1 cellular context compared by ENCODE assay signal in the genomic region with DNA sequence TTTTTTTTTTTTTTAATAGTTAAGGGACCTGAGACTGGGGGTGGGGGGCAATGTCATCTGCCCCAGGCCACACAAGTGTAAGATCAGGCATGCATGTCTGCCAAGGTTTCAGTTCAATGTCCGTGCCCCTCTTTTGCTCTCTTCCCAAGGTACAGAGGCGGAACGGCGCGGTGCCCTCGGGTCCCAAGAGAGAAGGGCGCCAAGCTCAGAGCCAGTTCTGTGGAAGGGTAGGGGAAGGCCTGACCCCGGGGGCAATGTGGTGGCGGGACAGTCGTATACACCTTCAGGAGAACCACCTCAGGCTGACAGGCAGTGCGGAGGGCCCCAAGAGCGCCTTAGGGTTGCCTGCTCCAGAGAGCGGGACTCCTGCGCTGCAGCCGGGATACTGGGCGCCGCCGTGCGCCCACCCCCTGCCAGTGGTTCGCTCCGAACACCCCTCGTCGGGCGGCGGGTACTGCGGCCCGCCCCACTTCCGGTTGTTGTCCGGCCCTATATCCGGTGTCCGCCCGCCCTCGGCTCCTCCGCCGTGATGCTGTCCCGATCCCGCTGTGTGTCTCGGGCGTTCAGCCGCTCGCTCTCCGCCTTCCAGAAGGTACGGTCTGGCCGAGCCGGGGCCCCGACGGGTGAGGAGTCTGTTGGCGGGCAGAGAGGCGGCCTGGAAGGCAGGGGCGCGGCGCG.
TF ChIP-seq lines count a peak whose summit lies in the region.

A gene (plus strand): TSS at position 492 of the 678 bp plus-strand sequence. CDS start 38 bp downstream, at position 530.

TF ChIP-seq in K562, 482 proteins besides CTCF, POLR2A, EP300 and RAD21 (continued from another document and continues in another):
- TF ChIP-seq, protein P1, sequence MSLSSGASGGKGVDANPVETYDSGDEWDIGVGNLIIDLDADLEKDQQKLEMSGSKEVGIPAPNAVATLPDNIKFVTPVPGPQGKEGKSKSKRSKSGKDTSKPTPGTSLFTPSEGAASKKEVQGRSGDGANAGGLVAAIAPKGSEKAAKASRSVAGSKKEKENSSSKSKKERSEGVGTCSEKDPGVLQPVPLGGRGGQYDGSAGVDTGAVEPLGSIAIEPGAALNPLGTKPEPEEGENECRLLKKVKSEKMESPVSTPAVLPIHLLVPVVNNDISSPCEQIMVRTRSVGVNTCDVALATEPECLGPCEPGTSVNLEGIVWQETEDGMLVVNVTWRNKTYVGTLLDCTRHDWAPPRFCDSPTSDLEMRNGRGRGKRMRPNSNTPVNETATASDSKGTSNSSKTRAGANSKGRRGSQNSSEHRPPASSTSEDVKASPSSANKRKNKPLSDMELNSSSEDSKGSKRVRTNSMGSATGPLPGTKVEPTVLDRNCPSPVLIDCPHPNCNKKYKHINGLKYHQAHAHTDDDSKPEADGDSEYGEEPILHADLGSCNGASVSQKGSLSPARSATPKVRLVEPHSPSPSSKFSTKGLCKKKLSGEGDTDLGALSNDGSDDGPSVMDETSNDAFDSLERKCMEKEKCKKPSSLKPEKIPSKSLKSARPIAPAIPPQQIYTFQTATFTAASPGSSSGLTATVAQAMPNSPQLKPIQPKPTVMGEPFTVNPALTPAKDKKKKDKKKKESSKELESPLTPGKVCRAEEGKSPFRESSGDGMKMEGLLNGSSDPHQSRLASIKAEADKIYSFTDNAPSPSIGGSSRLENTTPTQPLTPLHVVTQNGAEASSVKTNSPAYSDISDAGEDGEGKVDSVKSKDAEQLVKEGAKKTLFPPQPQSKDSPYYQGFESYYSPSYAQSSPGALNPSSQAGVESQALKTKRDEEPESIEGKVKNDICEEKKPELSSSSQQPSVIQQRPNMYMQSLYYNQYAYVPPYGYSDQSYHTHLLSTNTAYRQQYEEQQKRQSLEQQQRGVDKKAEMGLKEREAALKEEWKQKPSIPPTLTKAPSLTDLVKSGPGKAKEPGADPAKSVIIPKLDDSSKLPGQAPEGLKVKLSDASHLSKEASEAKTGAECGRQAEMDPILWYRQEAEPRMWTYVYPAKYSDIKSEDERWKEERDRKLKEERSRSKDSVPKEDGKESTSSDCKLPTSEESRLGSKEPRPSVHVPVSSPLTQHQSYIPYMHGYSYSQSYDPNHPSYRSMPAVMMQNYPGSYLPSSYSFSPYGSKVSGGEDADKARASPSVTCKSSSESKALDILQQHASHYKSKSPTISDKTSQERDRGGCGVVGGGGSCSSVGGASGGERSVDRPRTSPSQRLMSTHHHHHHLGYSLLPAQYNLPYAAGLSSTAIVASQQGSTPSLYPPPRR (CRISPR knock-in tag; IDR thresholded peaks at IDR 0.05; ENCODE audit: borderline replicate concordance), result no peak
- TF ChIP-seq MAFK (IDR thresholded peaks at IDR 0.05; ENCODE audit: low read length), result no peak
- TF ChIP-seq BMI1 (IDR thresholded peaks at IDR 0.05; ENCODE audit: low read length), result no peak
- no peak for TF ChIP-seq HDAC3 (IDR thresholded peaks at IDR 0.05; ENCODE audit: borderline replicate concordance, partially characterized antibody)
- TF ChIP-seq, protein P2, sequence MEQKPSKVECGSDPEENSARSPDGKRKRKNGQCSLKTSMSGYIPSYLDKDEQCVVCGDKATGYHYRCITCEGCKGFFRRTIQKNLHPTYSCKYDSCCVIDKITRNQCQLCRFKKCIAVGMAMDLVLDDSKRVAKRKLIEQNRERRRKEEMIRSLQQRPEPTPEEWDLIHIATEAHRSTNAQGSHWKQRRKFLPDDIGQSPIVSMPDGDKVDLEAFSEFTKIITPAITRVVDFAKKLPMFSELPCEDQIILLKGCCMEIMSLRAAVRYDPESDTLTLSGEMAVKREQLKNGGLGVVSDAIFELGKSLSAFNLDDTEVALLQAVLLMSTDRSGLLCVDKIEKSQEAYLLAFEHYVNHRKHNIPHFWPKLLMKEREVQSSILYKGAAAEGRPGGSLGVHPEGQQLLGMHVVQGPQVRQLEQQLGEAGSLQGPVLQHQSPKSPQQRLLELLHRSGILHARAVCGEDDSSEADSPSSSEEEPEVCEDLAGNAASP (IDR thresholded peaks at IDR 0.05), result no peak
- peak; percentile 26; the same call in 1 of the 2 replicates for TF ChIP-seq SP1 (CRISPR knock-in tag; IDR thresholded peaks at IDR 0.05)
- no peak for TF ChIP-seq NFE2 (IDR thresholded peaks at IDR 0.05; ENCODE audit: low read depth)
- no peak for TF ChIP-seq SPI1 (IDR thresholded peaks at IDR 0.05; ENCODE audit: borderline replicate concordance, low read depth, low read length)
- TF ChIP-seq, protein P3, sequence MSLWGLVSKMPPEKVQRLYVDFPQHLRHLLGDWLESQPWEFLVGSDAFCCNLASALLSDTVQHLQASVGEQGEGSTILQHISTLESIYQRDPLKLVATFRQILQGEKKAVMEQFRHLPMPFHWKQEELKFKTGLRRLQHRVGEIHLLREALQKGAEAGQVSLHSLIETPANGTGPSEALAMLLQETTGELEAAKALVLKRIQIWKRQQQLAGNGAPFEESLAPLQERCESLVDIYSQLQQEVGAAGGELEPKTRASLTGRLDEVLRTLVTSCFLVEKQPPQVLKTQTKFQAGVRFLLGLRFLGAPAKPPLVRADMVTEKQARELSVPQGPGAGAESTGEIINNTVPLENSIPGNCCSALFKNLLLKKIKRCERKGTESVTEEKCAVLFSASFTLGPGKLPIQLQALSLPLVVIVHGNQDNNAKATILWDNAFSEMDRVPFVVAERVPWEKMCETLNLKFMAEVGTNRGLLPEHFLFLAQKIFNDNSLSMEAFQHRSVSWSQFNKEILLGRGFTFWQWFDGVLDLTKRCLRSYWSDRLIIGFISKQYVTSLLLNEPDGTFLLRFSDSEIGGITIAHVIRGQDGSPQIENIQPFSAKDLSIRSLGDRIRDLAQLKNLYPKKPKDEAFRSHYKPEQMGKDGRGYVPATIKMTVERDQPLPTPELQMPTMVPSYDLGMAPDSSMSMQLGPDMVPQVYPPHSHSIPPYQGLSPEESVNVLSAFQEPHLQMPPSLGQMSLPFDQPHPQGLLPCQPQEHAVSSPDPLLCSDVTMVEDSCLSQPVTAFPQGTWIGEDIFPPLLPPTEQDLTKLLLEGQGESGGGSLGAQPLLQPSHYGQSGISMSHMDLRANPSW (CRISPR knock-in tag; IDR thresholded peaks at IDR 0.05), result no peak
- no peak for TF ChIP-seq GTF2A2 (tag; IDR thresholded peaks at IDR 0.05)
- no peak for TF ChIP-seq PHB2 (IDR thresholded peaks at IDR 0.05; ENCODE audit: low read depth)
- TF ChIP-seq, protein P4, sequence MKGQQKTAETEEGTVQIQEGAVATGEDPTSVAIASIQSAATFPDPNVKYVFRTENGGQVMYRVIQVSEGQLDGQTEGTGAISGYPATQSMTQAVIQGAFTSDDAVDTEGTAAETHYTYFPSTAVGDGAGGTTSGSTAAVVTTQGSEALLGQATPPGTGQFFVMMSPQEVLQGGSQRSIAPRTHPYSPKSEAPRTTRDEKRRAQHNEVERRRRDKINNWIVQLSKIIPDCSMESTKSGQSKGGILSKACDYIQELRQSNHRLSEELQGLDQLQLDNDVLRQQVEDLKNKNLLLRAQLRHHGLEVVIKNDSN (CRISPR knock-in tag; IDR thresholded peaks at IDR 0.05), result no peak
- no peak for TF ChIP-seq CBX5 (IDR thresholded peaks at IDR 0.05; ENCODE audit: borderline replicate concordance, low read depth)
- TF ChIP-seq HDAC2 (IDR thresholded peaks at IDR 0.05), result 0 out of 2 replicates have a peak, but pooled peaks have one; percentile 48
- no peak for TF ChIP-seq ZNF311 (CRISPR knock-in tag; IDR thresholded peaks at IDR 0.05)
- TF ChIP-seq ZNF79 (CRISPR knock-in tag; IDR thresholded peaks at IDR 0.05; ENCODE audit: low read depth), result no peak
- no peak for TF ChIP-seq OTX1 (CRISPR knock-in tag; IDR thresholded peaks at IDR 0.05)
- TF ChIP-seq NCOR1 (IDR thresholded peaks at IDR 0.05), result 0 out of 2 replicates have a peak, but pooled peaks have one; percentile 5
- TF ChIP-seq, protein P5, sequence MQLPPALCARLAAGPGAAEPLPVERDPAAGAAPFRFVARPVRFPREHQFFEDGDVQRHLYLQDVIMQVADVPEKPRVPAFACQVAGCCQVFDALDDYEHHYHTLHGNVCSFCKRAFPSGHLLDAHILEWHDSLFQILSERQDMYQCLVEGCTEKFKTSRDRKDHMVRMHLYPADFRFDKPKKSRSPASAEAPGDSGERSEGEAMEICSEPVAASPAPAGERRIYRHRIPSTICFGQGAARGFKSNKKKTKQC (CRISPR knock-in tag; IDR thresholded peaks at IDR 0.05), result no peak
- no peak for TF ChIP-seq DACH1 (IDR thresholded peaks at IDR 0.05; ENCODE audit: partially characterized antibody)
- TF ChIP-seq, protein P6, sequence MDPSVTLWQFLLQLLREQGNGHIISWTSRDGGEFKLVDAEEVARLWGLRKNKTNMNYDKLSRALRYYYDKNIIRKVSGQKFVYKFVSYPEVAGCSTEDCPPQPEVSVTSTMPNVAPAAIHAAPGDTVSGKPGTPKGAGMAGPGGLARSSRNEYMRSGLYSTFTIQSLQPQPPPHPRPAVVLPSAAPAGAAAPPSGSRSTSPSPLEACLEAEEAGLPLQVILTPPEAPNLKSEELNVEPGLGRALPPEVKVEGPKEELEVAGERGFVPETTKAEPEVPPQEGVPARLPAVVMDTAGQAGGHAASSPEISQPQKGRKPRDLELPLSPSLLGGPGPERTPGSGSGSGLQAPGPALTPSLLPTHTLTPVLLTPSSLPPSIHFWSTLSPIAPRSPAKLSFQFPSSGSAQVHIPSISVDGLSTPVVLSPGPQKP (CRISPR knock-in tag; IDR thresholded peaks at IDR 0.05), result no peak
- TF ChIP-seq SMC3 (conservative IDR thresholded peaks at IDR 0.05; ENCODE audit: insufficient read depth, low read depth, low read length), result no peak
- TF ChIP-seq ZBTB1 (CRISPR knock-in tag; IDR thresholded peaks at IDR 0.05; ENCODE audit: borderline replicate concordance, low read depth), result 0 out of 2 replicates have a peak, but pooled peaks have one; percentile 60
- TF ChIP-seq LARP7 (IDR thresholded peaks at IDR 0.05), result no peak
- TF ChIP-seq ZNF212 (CRISPR knock-in tag; IDR thresholded peaks at IDR 0.05), result no peak
- TF ChIP-seq ZNF232 (CRISPR knock-in tag; IDR thresholded peaks at IDR 0.05), result no peak
- TF ChIP-seq NONO (IDR thresholded peaks at IDR 0.05; ENCODE audit: low read depth in 2 of 2, low read length in 1 of 2), result peak in 1 of 2 experiments; percentile 98; a peak in 2 of 4 replicates
- no peak for TF ChIP-seq ZNF586 (CRISPR knock-in tag; conservative IDR thresholded peaks at IDR 0.05)
- TF ChIP-seq BRD4 (IDR thresholded peaks at IDR 0.05), result no peak
- TF ChIP-seq, protein P7, sequence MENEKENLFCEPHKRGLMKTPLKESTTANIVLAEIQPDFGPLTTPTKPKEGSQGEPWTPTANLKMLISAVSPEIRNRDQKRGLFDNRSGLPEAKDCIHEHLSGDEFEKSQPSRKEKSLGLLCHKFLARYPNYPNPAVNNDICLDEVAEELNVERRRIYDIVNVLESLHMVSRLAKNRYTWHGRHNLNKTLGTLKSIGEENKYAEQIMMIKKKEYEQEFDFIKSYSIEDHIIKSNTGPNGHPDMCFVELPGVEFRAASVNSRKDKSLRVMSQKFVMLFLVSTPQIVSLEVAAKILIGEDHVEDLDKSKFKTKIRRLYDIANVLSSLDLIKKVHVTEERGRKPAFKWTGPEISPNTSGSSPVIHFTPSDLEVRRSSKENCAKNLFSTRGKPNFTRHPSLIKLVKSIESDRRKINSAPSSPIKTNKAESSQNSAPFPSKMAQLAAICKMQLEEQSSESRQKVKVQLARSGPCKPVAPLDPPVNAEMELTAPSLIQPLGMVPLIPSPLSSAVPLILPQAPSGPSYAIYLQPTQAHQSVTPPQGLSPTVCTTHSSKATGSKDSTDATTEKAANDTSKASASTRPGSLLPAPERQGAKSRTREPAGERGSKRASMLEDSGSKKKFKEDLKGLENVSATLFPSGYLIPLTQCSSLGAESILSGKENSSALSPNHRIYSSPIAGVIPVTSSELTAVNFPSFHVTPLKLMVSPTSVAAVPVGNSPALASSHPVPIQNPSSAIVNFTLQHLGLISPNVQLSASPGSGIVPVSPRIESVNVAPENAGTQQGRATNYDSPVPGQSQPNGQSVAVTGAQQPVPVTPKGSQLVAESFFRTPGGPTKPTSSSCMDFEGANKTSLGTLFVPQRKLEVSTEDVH (IDR thresholded peaks at IDR 0.05; ENCODE audit: low read depth, partially characterized antibody), result no peak
- no peak for TF ChIP-seq ZNF384 (IDR thresholded peaks at IDR 0.05; ENCODE audit: low read depth, low read length)
- TF ChIP-seq HNRNPH1 (optimal IDR thresholded peaks at IDR 0.05; ENCODE audit: low read depth, low read length), result no peak
- TF ChIP-seq, protein P8, sequence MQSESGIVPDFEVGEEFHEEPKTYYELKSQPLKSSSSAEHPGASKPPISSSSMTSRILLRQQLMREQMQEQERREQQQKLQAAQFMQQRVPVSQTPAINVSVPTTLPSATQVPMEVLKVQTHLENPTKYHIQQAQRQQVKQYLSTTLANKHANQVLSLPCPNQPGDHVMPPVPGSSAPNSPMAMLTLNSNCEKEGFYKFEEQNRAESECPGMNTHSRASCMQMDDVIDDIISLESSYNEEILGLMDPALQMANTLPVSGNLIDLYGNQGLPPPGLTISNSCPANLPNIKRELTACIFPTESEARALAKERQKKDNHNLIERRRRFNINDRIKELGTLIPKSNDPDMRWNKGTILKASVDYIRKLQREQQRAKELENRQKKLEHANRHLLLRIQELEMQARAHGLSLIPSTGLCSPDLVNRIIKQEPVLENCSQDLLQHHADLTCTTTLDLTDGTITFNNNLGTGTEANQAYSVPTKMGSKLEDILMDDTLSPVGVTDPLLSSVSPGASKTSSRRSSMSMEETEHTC (IDR thresholded peaks at IDR 0.05), result no peak
- TF ChIP-seq, protein P9, sequence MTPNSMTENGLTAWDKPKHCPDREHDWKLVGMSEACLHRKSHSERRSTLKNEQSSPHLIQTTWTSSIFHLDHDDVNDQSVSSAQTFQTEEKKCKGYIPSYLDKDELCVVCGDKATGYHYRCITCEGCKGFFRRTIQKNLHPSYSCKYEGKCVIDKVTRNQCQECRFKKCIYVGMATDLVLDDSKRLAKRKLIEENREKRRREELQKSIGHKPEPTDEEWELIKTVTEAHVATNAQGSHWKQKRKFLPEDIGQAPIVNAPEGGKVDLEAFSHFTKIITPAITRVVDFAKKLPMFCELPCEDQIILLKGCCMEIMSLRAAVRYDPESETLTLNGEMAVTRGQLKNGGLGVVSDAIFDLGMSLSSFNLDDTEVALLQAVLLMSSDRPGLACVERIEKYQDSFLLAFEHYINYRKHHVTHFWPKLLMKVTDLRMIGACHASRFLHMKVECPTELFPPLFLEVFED (CRISPR knock-in tag; conservative IDR thresholded peaks at IDR 0.05), result no peak
- TF ChIP-seq KLF13 (tag; IDR thresholded peaks at IDR 0.05; ENCODE audit: borderline replicate concordance, low read depth), result no peak
- TF ChIP-seq HDAC1 (IDR thresholded peaks at IDR 0.05), result no peak
- no peak for TF ChIP-seq ZFP36 (IDR thresholded peaks at IDR 0.05; ENCODE audit: low read depth, low read length, partially characterized antibody)
- no peak for TF ChIP-seq POLR2AphosphoS2 (IDR thresholded peaks at IDR 0.05; ENCODE audit: low read length)
- TF ChIP-seq, protein P10, sequence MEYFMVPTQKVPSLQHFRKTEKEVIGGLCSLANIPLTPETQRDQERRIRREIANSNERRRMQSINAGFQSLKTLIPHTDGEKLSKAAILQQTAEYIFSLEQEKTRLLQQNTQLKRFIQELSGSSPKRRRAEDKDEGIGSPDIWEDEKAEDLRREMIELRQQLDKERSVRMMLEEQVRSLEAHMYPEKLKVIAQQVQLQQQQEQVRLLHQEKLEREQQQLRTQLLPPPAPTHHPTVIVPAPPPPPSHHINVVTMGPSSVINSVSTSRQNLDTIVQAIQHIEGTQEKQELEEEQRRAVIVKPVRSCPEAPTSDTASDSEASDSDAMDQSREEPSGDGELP (CRISPR knock-in tag; IDR thresholded peaks at IDR 0.05; ENCODE audit: borderline replicate concordance), result peak; percentile 64; the same call in 1 of the 2 replicates
- TF ChIP-seq ZNF699 (CRISPR knock-in tag; IDR thresholded peaks at IDR 0.05; ENCODE audit: insufficient replicate concordance), result no peak
- TF ChIP-seq THRAP3 (IDR thresholded peaks at IDR 0.05; ENCODE audit: borderline replicate concordance), result no peak
- TF ChIP-seq RFX7 (CRISPR knock-in tag; IDR thresholded peaks at IDR 0.05), result no peak
- TF ChIP-seq ZKSCAN1 (IDR thresholded peaks at IDR 0.05; ENCODE audit: low read depth, low read length), result 0 out of 2 replicates have a peak, but pooled peaks have one; percentile 18
- peak; percentile 98 for TF ChIP-seq GABPB1 (CRISPR knock-in tag; IDR thresholded peaks at IDR 0.05)
- TF ChIP-seq CSDE1 (IDR thresholded peaks at IDR 0.05), result no peak
- TF ChIP-seq HCFC1 (IDR thresholded peaks at IDR 0.05; ENCODE audit: low read depth, low read length), result peak; percentile 68
